In genomic region chr9:99437145-99437544, GRCh38 we compare ENCODE assay signal across 18 cellular contexts.
A peak's percentile ranks its signal among the peaks of the same experiment; 100 is the strongest.
DNase-seq lines count a peak whose midpoint lies in the region; ATAC-seq and TF ChIP-seq lines count a peak whose summit lies in the region.
"Had no signal": no experiment of that assay in that cellular context is flagged by ENCODE, and none has a peak within 500 bp of the region (broad histone marks: within the 10 kb centered on the region; RNA-seq: fewer than 3 reads in every experiment).

No MANE protein-coding gene starts in this region.

- WGBS in heart right ventricle, 2 donors = 87 to 90% methylated on average over 3 of the region's 3 CpGs

- H3K4me1 ChIP-seq in heart right ventricle = peaks cover 0 to 13% (median 0%) of the 10 kb centered on the region in 9 donors

- no peak overlapping the region for H3K27ac ChIP-seq in heart right ventricle
- H3K27ac ChIP-seq: SK-N-MC had no signal

- intact Hi-C loops in heart right ventricle (cut with DNase I) = loop anchor here in 1 of 10 donors (10.0 kb wide), 1 partner anchor 62 kb away; no protein-coding TSS in a partner anchor

- no peaks in the 10 kb centered on the region for H3K36me3 ChIP-seq in heart right ventricle

- no peak for ATAC-seq in heart right ventricle
- ATAC-seq: PC-3, Right ventricle myocardium inferior had no signal

- peak; percentile 15 for DNase-seq in NCI-H510A treated with DMSO at 0.1 percent for 48 hours (lab: John Stamatoyannopoulos, UW)
- no peak for DNase-seq in NCI-H510A (lab: John Stamatoyannopoulos, UW)
- peak; percentile 28 to 30 for DNase-seq in SHP77 (lab: John Stamatoyannopoulos, UW)
- peak; percentile 82 for DNase-seq in myocyte (ENCODE audit: low read depth)
- no peak for DNase-seq in glomerular visceral epithelial cell (ENCODE audit: extremely low spot score)
- no peak for DNase-seq in heart right ventricle
- no peak for DNase-seq in iPS-NIHi7 (ENCODE audit: extremely low spot score)
- DNase-seq: 8988T; DMS153; DND-41; HCEC 1CT; KG1; MM.1S; NCI-H2227 treated with DMSO at 0.1 percent for 48 hours; NK-92 treated with Interleukin-12 subunit alpha and Interleukin-12 subunit beta, amount 100 ng/mL, for 24 hours; PC-3 had no signal

- TF ChIP-seq CTCF in heart right ventricle (IDR thresholded peaks at IDR 0.05) = no peak

- H3K9me3 ChIP-seq in heart right ventricle = peaks cover 0 to 11% (median 0%) of the 10 kb centered on the region in 11 donors

- H3K27me3 ChIP-seq in heart right ventricle = no peaks in the 10 kb centered on the region

- H3K4me3 ChIP-seq in heart right ventricle = no peak overlapping the region
- H3K4me3 ChIP-seq: SK-N-MC had no signal

Comparison
In these comparisons a context has a peak if more than half of its experiments do, and no peak if none do; other contexts are left out.
1. DNase-seq: peak in NCI-H510A treated with DMSO at 0.1 percent for 48 hours (single experiment), SHP77 (2 of 2) and myocyte (single experiment); none in NCI-H510A (single experiment), glomerular visceral epithelial cell (single experiment), heart right ventricle (0 of 2) and iPS-NIHi7 (single experiment).